ENCODE assay signal across 1 cellular context in genomic region chr2:169106563-169107545, GRCh38.
TF ChIP-seq lines count a peak whose summit lies in the region.

No MANE protein-coding gene starts in this region.

TF ChIP-seq in K562, 482 proteins besides CTCF, POLR2A, EP300 and RAD21 (continued from another document and continues in another):
- no peak for TF ChIP-seq MITF (IDR thresholded peaks at IDR 0.05)
- TF ChIP-seq NFE2 (IDR thresholded peaks at IDR 0.05; ENCODE audit: low read depth), result peak; percentile 57; the same call in 1 of the 2 replicates
- TF ChIP-seq ZKSCAN8 (CRISPR knock-in tag; IDR thresholded peaks at IDR 0.05), result no peak
- peak; percentile 21; the same call in 1 of the 2 replicates for TF ChIP-seq ARID1B (IDR thresholded peaks at IDR 0.05)
- TF ChIP-seq ZNF280B (CRISPR knock-in tag; IDR thresholded peaks at IDR 0.05), result no peak
- 0 out of 2 replicates have a peak, but pooled peaks have one; percentile 15 for TF ChIP-seq HDAC2 (IDR thresholded peaks at IDR 0.05)
- 0 out of 2 replicates have a peak, but pooled peaks have one; percentile 14 for TF ChIP-seq MYC (IDR thresholded peaks at IDR 0.05; ENCODE audit: low read depth, low read length)
- no peak for TF ChIP-seq MYC (CRISPR knock-in tag; IDR thresholded peaks at IDR 0.05; ENCODE audit: borderline replicate concordance, low read depth)
- peak; percentile 22 to 42; a peak in 2 of 4 replicates for TF ChIP-seq KDM1A (IDR thresholded peaks at IDR 0.05)
- TF ChIP-seq JUND (IDR thresholded peaks at IDR 0.05; ENCODE audit: borderline replicate concordance, low read depth, low read length), result no peak
- 0 out of 3 replicates have a peak, but pooled peaks have one; percentile 10 for TF ChIP-seq JUND (tag; IDR thresholded peaks at IDR 0.05; ENCODE audit: borderline replicate concordance, low read depth, low read length)
- no peak for TF ChIP-seq NR2C1 (IDR thresholded peaks at IDR 0.05)
- peak; percentile 58; the same call in 1 of the 2 replicates for TF ChIP-seq NR2C1 (tag; IDR thresholded peaks at IDR 0.05)
- no peak for TF ChIP-seq PHB (CRISPR knock-in tag; IDR thresholded peaks at IDR 0.05)
- no peak for TF ChIP-seq XRCC3 (IDR thresholded peaks at IDR 0.05)
- TF ChIP-seq MTA1 (IDR thresholded peaks at IDR 0.05; ENCODE audit: borderline replicate concordance), result no peak
- no peak for TF ChIP-seq SIRT6 (IDR thresholded peaks at IDR 0.05; ENCODE audit: low read depth, low read length)
- TF ChIP-seq SRSF3 (IDR thresholded peaks at IDR 0.05; ENCODE audit: insufficient read depth, low read length), result no peak
- TF ChIP-seq ZBTB33 (CRISPR knock-in tag; IDR thresholded peaks at IDR 0.05), result peak; percentile 90
- no peak for TF ChIP-seq ARHGAP35 (IDR thresholded peaks at IDR 0.05; ENCODE audit: partially characterized antibody)
- peak; percentile 9; the same call in 1 of the 2 replicates for TF ChIP-seq VEZF1 (CRISPR knock-in tag; IDR thresholded peaks at IDR 0.05)
- no peak for TF ChIP-seq ZNF518B (CRISPR knock-in tag; IDR thresholded peaks at IDR 0.05)
- no peak for TF ChIP-seq MAFF (IDR thresholded peaks at IDR 0.05; ENCODE audit: low read length)
- no peak for TF ChIP-seq CREB5 (CRISPR knock-in tag; IDR thresholded peaks at IDR 0.05)
- no peak for TF ChIP-seq ID3 (CRISPR knock-in tag; IDR thresholded peaks at IDR 0.05)
- TF ChIP-seq ID3 (tag; IDR thresholded peaks at IDR 0.05), result peak; percentile 63; the same call in 1 of the 2 replicates
- TF ChIP-seq MTF1 (CRISPR knock-in tag; IDR thresholded peaks at IDR 0.05; ENCODE audit: borderline replicate concordance), result no peak
- no peak for TF ChIP-seq CC2D1A (IDR thresholded peaks at IDR 0.05)
- TF ChIP-seq SPI1 (IDR thresholded peaks at IDR 0.05; ENCODE audit: borderline replicate concordance, low read depth, low read length), result peak; percentile 81; the same call in 1 of the 2 replicates
- no peak for TF ChIP-seq KLF1 (tag; IDR thresholded peaks at IDR 0.05)
- TF ChIP-seq RCOR1 (IDR thresholded peaks at IDR 0.05; ENCODE audit: borderline replicate concordance in 1 of 2, low read depth in 2 of 2, low read length in 2 of 2), result peak in 1 of 2 experiments; percentile 80; a peak in 2 of 4 replicates
- no peak for TF ChIP-seq TBP (optimal IDR thresholded peaks at IDR 0.05; ENCODE audit: low read depth, low read length)
- TF ChIP-seq TEAD1 (CRISPR knock-in tag; IDR thresholded peaks at IDR 0.05), result no peak
- TF ChIP-seq SNRNP70 (optimal IDR thresholded peaks at IDR 0.05; ENCODE audit: low read depth, low read length), result no peak
- TF ChIP-seq TSHZ1 (CRISPR knock-in tag; IDR thresholded peaks at IDR 0.05), result no peak
- no peak for TF ChIP-seq ZBTB5 (IDR thresholded peaks at IDR 0.05)
- TF ChIP-seq MNT (conservative IDR thresholded peaks at IDR 0.05), result 0 out of 4 replicates have a peak, but pooled peaks of 1 of the 2 experiments have one; percentile 5
- peak; percentile 54 for TF ChIP-seq CEBPB (tag; IDR thresholded peaks at IDR 0.05)
- TF ChIP-seq GABPA (tag; conservative IDR thresholded peaks at IDR 0.05; ENCODE audit: low read depth), result peak; percentile 6; the same call in 1 of the 2 replicates
- no peak for TF ChIP-seq ZNF740 (CRISPR knock-in tag; IDR thresholded peaks at IDR 0.05)
- no peak for TF ChIP-seq ZNF740 (tag; IDR thresholded peaks at IDR 0.05)
